Comparison of ENCODE assay signal across 22 cellular contexts in genomic region chr18:36526611-36527010, GRCh38.
A peak's percentile ranks its signal among the peaks of the same experiment; 100 is the strongest.
DNase-seq lines count a peak whose midpoint lies in the region; ATAC-seq, FAIRE-seq and TF ChIP-seq lines count a peak whose summit lies in the region.
"Had no signal": no experiment of that assay in that cellular context is flagged by ENCODE, and none has a peak within 500 bp of the region (broad histone marks: within the 10 kb centered on the region; RNA-seq: fewer than 3 reads in every experiment).

No MANE protein-coding gene starts in this region.

- H2AFZ ChIP-seq in IMR-90 (replicated peaks; ENCODE audit: low read length, poor library complexity) = no peak overlapping the region

- no peak overlapping the region for H3K4me3 ChIP-seq in cardiac muscle cell
- H3K4me3 ChIP-seq in IMR-90 (ENCODE audit: insufficient read depth, low read depth, low read length) = no peak overlapping the region
- H3K4me3 ChIP-seq in adipocyte (ENCODE audit: low read length) = no peak overlapping the region
- H3K4me3 ChIP-seq: BLaER1 had no signal

- no peak overlapping the region for H2BK15ac ChIP-seq in IMR-90 (ENCODE audit: low read depth, low read length)

- POLR2A ChIA-PET in IMR-90 (lab: Charles Lee; ENCODE audit: unreplicated experiment) = no interaction called here

- H2BK20ac ChIP-seq in IMR-90 (ENCODE audit: low read depth, low read length) = no peak overlapping the region

- in situ Hi-C loops in IMR-90 (cut with MboI; ENCODE audit: low sequenced_read_pairs) = no loop called here

- peak overlapping the region; percentile 17 for H3K27ac ChIP-seq in cardiac muscle cell
- H3K27ac ChIP-seq in IMR-90 (ENCODE audit: insufficient read depth, low read length) = no peak overlapping the region
- H3K27ac ChIP-seq in temporal lobe (ENCODE audit: low read depth, low read length) = peak overlapping the region; percentile 20
- H3K27ac ChIP-seq: BLaER1 had no signal

- no peak overlapping the region for H2BK120ac ChIP-seq in IMR-90 (ENCODE audit: low read depth, low read length)

- no peak for TF ChIP-seq POLR2A in IMR-90 (IDR thresholded peaks at IDR 0.05; ENCODE audit: low read depth, low read length)

- H3K9ac ChIP-seq in IMR-90 (ENCODE audit: low read depth, low read length) = no peak overlapping the region
- H3K9ac ChIP-seq in adipocyte (ENCODE audit: low read length) = no peak overlapping the region
- H3K9ac ChIP-seq: BLaER1 had no signal

- no peaks in the 10 kb centered on the region; a peak in 2 of 4 replicates for H3K79me1 ChIP-seq in IMR-90 (ENCODE audit: low read depth in 1 of 2, low read length in 2 of 2)

- dilution Hi-C loops in IMR-90 (cut with HindIII; ENCODE audit: low sequenced_read_pairs, unreplicated experiment) = no loop called here

- H4K5ac ChIP-seq in IMR-90 (ENCODE audit: low read depth, low read length) = no peak overlapping the region

- H3K9me3 ChIP-seq in cardiac muscle cell (ENCODE audit: low read depth) (no peaks in the 10 kb centered on the region), IMR-90 (ENCODE audit: control insufficient read depth, insufficient read depth, low read length) (no peaks in the 10 kb centered on the region), adipocyte (ENCODE audit: control insufficient read depth, low read length) (no peaks in the 10 kb centered on the region)
- H3K9me3 ChIP-seq: BE2C, BLaER1 had no signal

- no TSS peak for BruUV-seq in IMR-90 (replicated peaks; lab: Mats Ljungman, UMichigan)

- ATAC-seq in left cardiac atrium (no peak), IMR-90 (ENCODE audit: low read depth) (no peak), HG02623 (IDR thresholded peaks at IDR 0.05; ENCODE audit: unreplicated experiment) (no peak)

- H3K4me1 ChIP-seq in cardiac muscle cell (ENCODE audit: low read depth) (peaks cover 29% of the 10 kb centered on the region), IMR-90 (ENCODE audit: control insufficient read depth, insufficient read depth, low read length) (0 out of 2 replicates have a peak, but pooled peaks cover 4% of the 10 kb centered on the region), adipocyte (ENCODE audit: control insufficient read depth, insufficient read depth, low read length) (no peaks in the 10 kb centered on the region)

- no peak for TF ChIP-seq RAD21 in IMR-90 (IDR thresholded peaks at IDR 0.05; ENCODE audit: low read length)

- CTCF ChIA-PET in IMR-90 (lab: Yijun Ruan, JAX) = no interaction called here

- no peak overlapping the region for H4K91ac ChIP-seq in IMR-90 (ENCODE audit: insufficient read depth, low read depth, low read length)

- no peak overlapping the region for H2AK5ac ChIP-seq in IMR-90 (ENCODE audit: low read depth, low read length)

- intact Hi-C loops in left cardiac atrium (cut with DNase I) = no loop called here
- intact Hi-C loops in IMR-90 (cut with micrococcal nuclease) = no loop called here

- no peak overlapping the region; the same call in 1 of the 2 replicates for H3K4me2 ChIP-seq in IMR-90 (ENCODE audit: low read depth, low read length)
- H3K4me2 ChIP-seq: BLaER1 had no signal

- no peak overlapping the region for H3K23ac ChIP-seq in IMR-90 (ENCODE audit: low read depth, low read length)

- TF ChIP-seq CTCF in cardiac muscle cell (IDR thresholded peaks at IDR 0.05; ENCODE audit: low read depth, low read length) (no peak), IMR-90 (conservative IDR thresholded peaks at IDR 0.05; ENCODE audit: low read depth, low read length) (no peak)

- H3K56ac ChIP-seq in IMR-90 (ENCODE audit: extremely low read depth, insufficient read depth, low read length) = no peak overlapping the region

- H4K20me1 ChIP-seq in IMR-90 (ENCODE audit: insufficient read depth, low read length) = no peaks in the 10 kb centered on the region
- H4K20me1 ChIP-seq: BLaER1 had no signal

- H2AK9ac ChIP-seq in IMR-90 (replicated peaks; ENCODE audit: low read depth, low read length, poor library complexity) = no peak overlapping the region

- 80% methylated on average over 1 of the region's 4 CpGs; no CpG with 5 or more reads in 1 of the 2 experiments for WGBS in IMR-90 (ENCODE audit: extremely low coverage in 2 of 2, insufficient read length in 1 of 2), 2 experiments

- no peak overlapping the region for H3K18ac ChIP-seq in IMR-90 (ENCODE audit: low read depth, low read length)

- no peaks in the 10 kb centered on the region for H3K27me3 ChIP-seq in cardiac muscle cell
- H3K27me3 ChIP-seq in IMR-90 (ENCODE audit: control insufficient read depth, insufficient read depth, low read length) = no peaks in the 10 kb centered on the region
- H3K27me3 ChIP-seq in adipocyte (replicated peaks; ENCODE audit: control insufficient read depth, insufficient read depth, low read length) = no peaks in the 10 kb centered on the region
- H3K27me3 ChIP-seq: BE2C, BLaER1 had no signal

- peaks cover 8% of the 10 kb centered on the region; the same call in 1 of the 2 replicates for H3K9me1 ChIP-seq in IMR-90 (ENCODE audit: insufficient read depth, low read length)

- no peak overlapping the region for H2BK5ac ChIP-seq in IMR-90 (ENCODE audit: low read depth, low read length, poor library complexity, severe bottlenecking)

- DNase-seq in cardiac muscle cell (ENCODE audit: low read depth in 1 of 2, low spot score in 1 of 2) = no peak
- DNase-seq in left cardiac atrium = no peak
- DNase-seq in IMR-90 = peak; percentile 52
- DNase-seq in adipocyte (ENCODE audit: low read depth) = peak; percentile 34
- DNase-seq in SHP77 (lab: John Stamatoyannopoulos, UW) = no peak
- no peak for DNase-seq in GM19239 (ENCODE audit: insufficient read length, low spot score)
- DNase-seq: 8988T; ACHN; BE2C; C1 segment of cervical spinal cord; CD4-positive, alpha-beta memory T cell; CD4-positive, CD25-positive, alpha-beta regulatory T cell; CD8-positive, alpha-beta memory T cell; COR-L47; DMS79 treated with DMSO at 0.1 percent for 48 hours; GF-D8 had no signal

- H3K4ac ChIP-seq in IMR-90 (ENCODE audit: low read depth, low read length) = no peak overlapping the region

- H3K36me3 ChIP-seq in cardiac muscle cell (peaks cover 13% of the 10 kb centered on the region), IMR-90 (ENCODE audit: control insufficient read depth, insufficient read depth, low read length) (no peaks in the 10 kb centered on the region), adipocyte (ENCODE audit: control insufficient read depth, insufficient read depth, low read length, severe bottlenecking) (no peaks in the 10 kb centered on the region)
- H3K36me3 ChIP-seq: BE2C, BLaER1 had no signal

- H4K8ac ChIP-seq in IMR-90 (ENCODE audit: low read depth in 2 of 2, low read length in 2 of 2) = no peak overlapping the region

- H3K14ac ChIP-seq in IMR-90 (replicated peaks; ENCODE audit: low read depth, low read length) = no peak overlapping the region

- no peak for FAIRE-seq in GM19239 (lab: Jason Lieb, UNC)
- FAIRE-seq: A204.1, G401.6, GM12891 had no signal

TF ChIP-seq in IMR-90, 13 proteins besides CTCF, POLR2A, EP300 and RAD21:
- TF ChIP-seq RFX5 (IDR thresholded peaks at IDR 0.05; ENCODE audit: low read depth, low read length) (no peak), MAFK (IDR thresholded peaks at IDR 0.05; ENCODE audit: low read depth, low read length) (no peak), FOS (IDR thresholded peaks at IDR 0.05; ENCODE audit: low read depth, low read length) (no peak), MXI1 (IDR thresholded peaks at IDR 0.05; ENCODE audit: borderline replicate concordance, low read depth, low read length) (no peak), CHD1 (IDR thresholded peaks at IDR 0.05; ENCODE audit: low read depth, low read length) (no peak), RCOR1 (IDR thresholded peaks at IDR 0.05; ENCODE audit: insufficient replicate concordance, low read length) (no peak), USF2 (IDR thresholded peaks at IDR 0.05; ENCODE audit: low read depth, low read length) (no peak)
- TF ChIP-seq, protein P1, sequence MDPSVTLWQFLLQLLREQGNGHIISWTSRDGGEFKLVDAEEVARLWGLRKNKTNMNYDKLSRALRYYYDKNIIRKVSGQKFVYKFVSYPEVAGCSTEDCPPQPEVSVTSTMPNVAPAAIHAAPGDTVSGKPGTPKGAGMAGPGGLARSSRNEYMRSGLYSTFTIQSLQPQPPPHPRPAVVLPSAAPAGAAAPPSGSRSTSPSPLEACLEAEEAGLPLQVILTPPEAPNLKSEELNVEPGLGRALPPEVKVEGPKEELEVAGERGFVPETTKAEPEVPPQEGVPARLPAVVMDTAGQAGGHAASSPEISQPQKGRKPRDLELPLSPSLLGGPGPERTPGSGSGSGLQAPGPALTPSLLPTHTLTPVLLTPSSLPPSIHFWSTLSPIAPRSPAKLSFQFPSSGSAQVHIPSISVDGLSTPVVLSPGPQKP (IDR thresholded peaks at IDR 0.05; ENCODE audit: borderline replicate concordance, low read depth, low read length) = no peak

Comparison
In these comparisons a context has a peak if more than half of its experiments do, and no peak if none do; other contexts are left out.
1. DNase-seq: peak in IMR-90 (single experiment) and adipocyte (single experiment); none in cardiac muscle cell (0 of 2), left cardiac atrium (single experiment), SHP77 (0 of 2) and GM19239 (single experiment).